9 cellular contexts compared by ENCODE assay signal in the genomic region with DNA sequence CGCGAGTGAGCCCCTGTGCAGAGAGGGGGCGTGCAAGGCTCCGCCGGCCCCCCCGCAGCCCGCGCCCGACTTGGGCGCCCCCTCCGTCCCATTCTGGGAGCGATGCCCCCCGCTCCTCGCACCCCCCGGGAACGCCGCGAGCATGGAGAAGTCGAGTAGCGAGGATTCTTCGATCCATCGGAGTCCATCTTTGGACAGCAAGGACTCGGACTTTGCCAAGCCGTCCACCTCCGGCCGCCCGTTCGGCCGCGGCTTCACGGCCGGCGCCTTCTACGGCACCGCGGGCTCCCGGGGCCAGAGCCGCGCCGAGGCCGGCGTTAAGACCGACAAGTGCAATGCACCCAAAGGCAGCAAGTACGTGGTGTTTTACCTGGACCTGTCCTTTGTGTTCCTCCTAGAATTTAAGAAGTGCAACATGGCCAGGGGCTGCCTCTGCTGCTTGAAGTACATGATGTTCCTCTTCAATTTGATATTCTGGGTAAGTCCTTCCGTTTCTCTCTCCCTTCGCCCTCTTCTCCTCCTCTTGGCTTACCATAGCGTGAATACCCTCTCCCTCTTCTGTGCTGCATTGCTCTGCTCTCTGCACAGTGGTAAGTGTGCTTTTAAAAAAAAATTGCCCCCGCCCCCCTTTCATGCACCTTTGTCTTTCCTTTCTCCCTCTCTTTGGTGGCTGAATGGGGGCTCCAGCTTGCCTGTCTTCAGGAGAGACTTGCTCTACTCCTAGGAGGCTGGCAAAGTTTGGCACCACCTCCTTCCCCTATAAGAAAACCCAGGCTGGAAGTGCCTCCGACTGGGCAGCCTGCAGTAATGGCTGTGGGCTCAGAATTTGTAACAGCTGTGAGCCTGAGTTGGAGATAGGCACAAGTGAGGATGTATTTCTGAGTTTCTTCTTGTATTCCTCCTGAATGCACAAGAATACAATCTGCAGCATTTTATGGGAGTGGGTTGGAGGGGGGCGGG.
A peak's percentile ranks its signal among the peaks of the same experiment; 100 is the strongest.
DNase-seq lines count a peak whose midpoint lies in the region; ATAC-seq and TF ChIP-seq lines count a peak whose summit lies in the region.
"Had no signal": no experiment of that assay in that cellular context is flagged by ENCODE, and none has a peak within 500 bp of the region (broad histone marks: within the 10 kb centered on the region; RNA-seq: fewer than 3 reads in every experiment).

No MANE protein-coding gene starts in this region.

- peak overlapping the region; percentile 71 for H3K9ac ChIP-seq in neural cell (ENCODE audit: low read length)

- no peaks in the 10 kb centered on the region for H4K20me1 ChIP-seq in neural cell (ENCODE audit: insufficient read depth)

- ATAC-seq in GM21717 (IDR thresholded peaks at IDR 0.05; ENCODE audit: unreplicated experiment): no peak
- ATAC-seq in GM21723 (IDR thresholded peaks at IDR 0.05; ENCODE audit: unreplicated experiment): no peak

- H3K27me3 Mint-ChIP-seq in endothelial cell (ENCODE audit: unreplicated experiment): peaks cover 12% of the 10 kb centered on the region
- H3K27me3 Mint-ChIP-seq in activated T-helper 2 cell treated with anti-CD3 and anti-CD28 coated beads, Interferon-gamma antibody, Interleukin-2, Interleukin-4, amounts not matched to agents 10 μg/mL and 5 μg/mL and 100 μg/mL, durations not matched to agents 14 hours and 24 hours and 36 hours (ENCODE audit: low read depth): peaks cover 31% of the 10 kb centered on the region

- no peaks in the 10 kb centered on the region for H3K9me2 ChIP-seq in neural cell (ENCODE audit: insufficient read depth, low read length)

- in situ Hi-C loops in ACHN (cut with HindIII; ENCODE audit: low pct_ligation_motif_present, low pct_unique_long_range_greater_than_20kb, low sequenced_read_pairs): no loop called here

- H3K27me3 ChIP-seq in neural cell (ENCODE audit: insufficient read depth, low read depth, low read length): peaks cover 21% of the 10 kb centered on the region

- intact Hi-C loops in activated T-helper 2 cell treated with anti-CD3 and anti-CD28 coated beads, Interferon-gamma antibody, Interleukin-2, Interleukin-4, amounts not matched to agents 10 μg/mL and 5 μg/mL and 100 μg/mL, durations not matched to agents 14 hours and 24 hours and 36 hours (cut with micrococcal nuclease): loop anchor here (5.0 kb wide), 1 partner anchor 129 kb away; no protein-coding TSS in a partner anchor

- H3K27ac ChIP-seq in neural cell (ENCODE audit: low read length): no peak overlapping the region
- H3K27ac ChIP-seq: neutrophil had no signal

- no peak for TF ChIP-seq RAD21 in neural cell (conservative IDR thresholded peaks at IDR 0.05)

- peaks cover 33% of the 10 kb centered on the region for H3K4me1 Mint-ChIP-seq in endothelial cell (ENCODE audit: unreplicated experiment)
- H3K4me1 Mint-ChIP-seq in activated T-helper 2 cell treated with anti-CD3 and anti-CD28 coated beads, Interferon-gamma antibody, Interleukin-2, Interleukin-4, amounts not matched to agents 10 μg/mL and 5 μg/mL and 100 μg/mL, durations not matched to agents 14 hours and 24 hours and 36 hours (ENCODE audit: low read depth): no peaks in the 10 kb centered on the region

- no peaks in the 10 kb centered on the region for H3K79me2 ChIP-seq in neural cell (replicated peaks; ENCODE audit: insufficient read depth, low read length)

- peaks cover 20% of the 10 kb centered on the region for H3K36me3 Mint-ChIP-seq in endothelial cell (ENCODE audit: low read depth, unreplicated experiment)
- H3K36me3 Mint-ChIP-seq in activated T-helper 2 cell treated with anti-CD3 and anti-CD28 coated beads, Interferon-gamma antibody, Interleukin-2, Interleukin-4, amounts not matched to agents 10 μg/mL and 5 μg/mL and 100 μg/mL, durations not matched to agents 14 hours and 24 hours and 36 hours (ENCODE audit: low read depth): no peaks in the 10 kb centered on the region

- no peaks in the 10 kb centered on the region for H3K9me3 Mint-ChIP-seq in endothelial cell (ENCODE audit: unreplicated experiment)
- H3K9me3 Mint-ChIP-seq in activated T-helper 2 cell treated with anti-CD3 and anti-CD28 coated beads, Interferon-gamma antibody, Interleukin-2, Interleukin-4, amounts not matched to agents 10 μg/mL and 5 μg/mL and 100 μg/mL, durations not matched to agents 14 hours and 24 hours and 36 hours: no peaks in the 10 kb centered on the region

- H3K27ac Mint-ChIP-seq in endothelial cell (ENCODE audit: unreplicated experiment): no peak overlapping the region
- no peak overlapping the region for H3K27ac Mint-ChIP-seq in activated T-helper 2 cell treated with anti-CD3 and anti-CD28 coated beads, Interferon-gamma antibody, Interleukin-2, Interleukin-4, amounts not matched to agents 10 μg/mL and 5 μg/mL and 100 μg/mL, durations not matched to agents 14 hours and 24 hours and 36 hours

- H3K4me2 ChIP-seq in neural cell (ENCODE audit: low read length): peak overlapping the region; percentile 80

- peak overlapping the region; percentile 85 for H3K4me3 Mint-ChIP-seq in endothelial cell (ENCODE audit: unreplicated experiment)
- H3K4me3 Mint-ChIP-seq in activated T-helper 2 cell treated with anti-CD3 and anti-CD28 coated beads, Interferon-gamma antibody, Interleukin-2, Interleukin-4, amounts not matched to agents 10 μg/mL and 5 μg/mL and 100 μg/mL, durations not matched to agents 14 hours and 24 hours and 36 hours (ENCODE audit: low read depth): no peak overlapping the region

- DNase-seq in ACHN (peak; percentile 47), HFF-Myc (ENCODE audit: extremely low read depth, low read depth) (no peak), endothelial cell (ENCODE audit: low spot score) (no peak), NCI-H2107 treated with DMSO at 0.1 percent for 48 hours (lab: John Stamatoyannopoulos, UW; ENCODE audit: unreplicated experiment) (no peak)
- no peak for DNase-seq in activated T-helper 2 cell treated with anti-CD3 and anti-CD28 coated beads, Interferon-gamma antibody, Interleukin-2, Interleukin-4, amounts not matched to agents 10 μg/mL and 5 μg/mL and 100 μg/mL, durations not matched to agents 14 hours and 24 hours and 36 hours (ENCODE audit: low spot score)

- peak overlapping the region; percentile 53 for H3K4me3 ChIP-seq in HFF-Myc (replicated peaks; ENCODE audit: low read depth, low read length)
- peak overlapping the region; percentile 96 for H3K4me3 ChIP-seq in neural cell (ENCODE audit: low read length)

- H3F3A ChIP-seq in neural cell (ENCODE audit: insufficient read depth, low read length, poor library complexity, severe bottlenecking): no peaks in the 10 kb centered on the region

- no peaks in the 10 kb centered on the region for H3K9me3 ChIP-seq in neural cell (ENCODE audit: low read length)
- H3K9me3 ChIP-seq: neutrophil had no signal

- no peak for TF ChIP-seq EP300 in neural cell (conservative IDR thresholded peaks at IDR 0.05; ENCODE audit: poor library complexity, severe bottlenecking)

- H2AFZ ChIP-seq in neural cell (ENCODE audit: low read depth, low read length): peak overlapping the region; percentile 14

- TF ChIP-seq CTCF in HFF-Myc (IDR thresholded peaks at IDR 0.05; ENCODE audit: low read depth, low read length, missing control alignments) (no peak), endothelial cell (IDR thresholded peaks at IDR 0.05; ENCODE audit: unreplicated experiment) (no peak), neural cell (IDR thresholded peaks at IDR 0.05; ENCODE audit: poor library complexity, severe bottlenecking) (peak; percentile 48)

- H3K36me3 ChIP-seq in neural cell (ENCODE audit: insufficient read depth, low read length): no peaks in the 10 kb centered on the region
- H3K36me3 ChIP-seq: neutrophil had no signal

TF ChIP-seq in neural cell, 6 proteins besides CTCF, POLR2A, EP300 and RAD21:
- TF ChIP-seq EZH2 (IDR thresholded peaks at IDR 0.05; ENCODE audit: borderline replicate concordance, insufficient read depth, low read length, poor library complexity, severe bottlenecking) (no peak), MXI1 (conservative IDR thresholded peaks at IDR 0.05; ENCODE audit: poor library complexity, severe bottlenecking) (no peak)
